Comparison of ENCODE assay signal across 23 cellular contexts in the genomic region with DNA sequence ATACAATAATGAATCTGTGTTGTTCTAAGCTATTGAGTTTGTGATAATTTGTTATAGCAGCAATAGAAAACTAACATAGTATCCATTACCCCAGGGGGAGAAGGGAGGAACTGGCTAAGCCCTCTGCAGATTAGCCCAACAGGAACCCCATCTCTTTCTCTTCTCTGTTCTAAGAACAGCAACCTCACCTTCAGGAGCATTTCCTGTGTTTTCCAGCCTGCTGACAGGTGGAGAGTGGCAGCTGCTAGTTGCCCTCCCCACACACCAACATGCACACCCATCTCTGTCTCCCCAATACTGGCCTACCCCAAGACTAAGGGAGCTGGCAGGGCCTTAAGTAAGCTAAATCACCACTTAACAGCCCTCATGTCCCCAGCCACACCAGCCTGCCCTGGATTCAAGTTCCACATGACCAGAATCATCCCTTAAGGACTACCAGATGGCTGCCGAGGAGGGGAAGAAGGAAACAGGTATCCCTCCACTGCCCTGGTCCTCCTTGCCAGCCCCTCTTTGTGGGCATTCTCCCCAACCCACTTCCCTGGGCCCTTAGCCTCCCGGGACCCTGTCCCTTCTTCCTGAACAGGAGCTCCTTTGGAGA. TPM values are rescaled to one million over a fixed set of nuclear protein-coding genes. Genes with fewer than 3 reads are reported as not detected.
DNase-seq lines count a peak whose midpoint lies in the region; ATAC-seq and TF ChIP-seq lines count a peak whose summit lies in the region.
"Had no signal": no experiment of that assay in that cellular context is flagged by ENCODE, and none has a peak within 500 bp of the region (broad histone marks: within the 10 kb centered on the region; RNA-seq: fewer than 3 reads in every experiment).

No MANE protein-coding gene starts in this region.

- peaks cover 6% of the 10 kb centered on the region for H3K27me3 ChIP-seq in gastroesophageal sphincter
- H3K27me3 ChIP-seq: BE2C had no signal

- no peak overlapping the region for H3K27ac ChIP-seq in gastroesophageal sphincter

- peak overlapping the region; percentile 50 for H3K27ac Mint-ChIP-seq in activated CD4-positive, alpha-beta T cell treated with anti-CD3 and anti-CD28 coated beads, Interleukin-2, amount 10 ng/mL, durations not matched to agents 7 days and 5 days
- H3K27ac Mint-ChIP-seq in natural killer cell (peak overlapping the region; percentile 1 to 17), neural crest cell (ENCODE audit: unreplicated experiment) (peak overlapping the region; percentile 45)
- peak overlapping the region in 1 of 2 donors; percentile 28 for H3K27ac Mint-ChIP-seq in natural killer cell treated with Interleukin-12 subunit alpha and Interleukin-12 subunit beta and Interleukin-15 and Interleukin-18, amount 100 ng/mL, for 72 hours
- H3K27ac Mint-ChIP-seq in activated T-helper 17 cell treated with anti-CD3 and anti-CD28 coated beads, Interleukin-2, amount 50 U/mL, for 72 hours: peak overlapping the region; percentile 84
- H3K27ac Mint-ChIP-seq: CD8-positive, alpha-beta T cell; GM23338; IgD-negative memory B cell had no signal

- peaks cover 51% of the 10 kb centered on the region for H3K36me3 Mint-ChIP-seq in activated CD4-positive, alpha-beta T cell treated with anti-CD3 and anti-CD28 coated beads, Interleukin-2, amount 10 ng/mL, durations not matched to agents 7 days and 5 days (ENCODE audit: low read depth)
- H3K36me3 Mint-ChIP-seq in natural killer cell (no peaks in the 10 kb centered on the region), neural crest cell (ENCODE audit: low read depth) (no peaks in the 10 kb centered on the region)
- no peaks in the 10 kb centered on the region for H3K36me3 Mint-ChIP-seq in natural killer cell treated with Interleukin-12 subunit alpha and Interleukin-12 subunit beta and Interleukin-15 and Interleukin-18, amount 100 ng/mL, for 72 hours
- H3K36me3 Mint-ChIP-seq in activated T-helper 17 cell treated with anti-CD3 and anti-CD28 coated beads, Interleukin-2, amount 50 U/mL, for 72 hours (ENCODE audit: low read depth): peaks cover 13% of the 10 kb centered on the region
- H3K36me3 Mint-ChIP-seq: IgD-negative memory B cell had no signal

- no peaks in the 10 kb centered on the region for H3K4me1 ChIP-seq in gastroesophageal sphincter
- H3K4me1 ChIP-seq: BE2C had no signal

- peaks cover 3% of the 10 kb centered on the region for H3K9me3 Mint-ChIP-seq in activated CD4-positive, alpha-beta T cell treated with anti-CD3 and anti-CD28 coated beads, Interleukin-2, amount 10 ng/mL, durations not matched to agents 7 days and 5 days
- no peaks in the 10 kb centered on the region for H3K9me3 Mint-ChIP-seq in natural killer cell
- H3K9me3 Mint-ChIP-seq in natural killer cell treated with Interleukin-12 subunit alpha and Interleukin-12 subunit beta and Interleukin-15 and Interleukin-18, amount 100 ng/mL, for 72 hours: no peaks in the 10 kb centered on the region
- H3K9me3 Mint-ChIP-seq in activated T-helper 17 cell treated with anti-CD3 and anti-CD28 coated beads, Interleukin-2, amount 50 U/mL, for 72 hours: no peaks in the 10 kb centered on the region
- H3K9me3 Mint-ChIP-seq in neural crest cell: no peaks in the 10 kb centered on the region
- H3K9me3 Mint-ChIP-seq: CD8-positive, alpha-beta T cell; GM23338; IgD-negative memory B cell had no signal

- TF ChIP-seq POLR2A in gastroesophageal sphincter (IDR thresholded peaks at IDR 0.05): no peak

- no peak for DNase-seq in activated CD4-positive, alpha-beta T cell treated with anti-CD3 and anti-CD28 coated beads, Interleukin-2, amount 10 ng/mL, durations not matched to agents 7 days and 5 days
- DNase-seq in activated CD4-positive, alpha-beta T cell treated with anti-CD3 and anti-CD28 coated beads for 48 hours: no peak
- DNase-seq in natural killer cell (no peak), neural crest cell (ENCODE audit: low read depth, low spot score) (no peak), NCI-H774 (lab: John Stamatoyannopoulos, UW) (no peak)
- no peak for DNase-seq in natural killer cell treated with Interleukin-12 subunit alpha and Interleukin-12 subunit beta and Interleukin-15 and Interleukin-18, amount 100 ng/mL, for 72 hours (ENCODE audit: low spot score)
- DNase-seq: 8988T; BE2C; CD8-positive, alpha-beta T cell; DMS53; HCEC 1CT; Karpas-422; NCI-H1092; NCI-H1436 treated with DMSO at 0.1 percent for 48 hours; NCI-H2029; NCI-H2171 treated with DMSO at 0.1 percent for 48 hours; NCI-H446; NCI-H526 treated with DMSO at 0.1 percent for 48 hours; SHP77 had no signal

- intact Hi-C loops in natural killer cell (cut with micrococcal nuclease): no loop called here

- no peaks in the 10 kb centered on the region for H3K27me3 Mint-ChIP-seq in activated CD4-positive, alpha-beta T cell treated with anti-CD3 and anti-CD28 coated beads, Interleukin-2, amount 10 ng/mL, durations not matched to agents 7 days and 5 days
- H3K27me3 Mint-ChIP-seq in natural killer cell (ENCODE audit: low read depth in 2 of 2) (no peaks in the 10 kb centered on the region), neural crest cell (ENCODE audit: low read depth) (no peaks in the 10 kb centered on the region)
- H3K27me3 Mint-ChIP-seq in natural killer cell treated with Interleukin-12 subunit alpha and Interleukin-12 subunit beta and Interleukin-15 and Interleukin-18, amount 100 ng/mL, for 72 hours: no peaks in the 10 kb centered on the region
- no peaks in the 10 kb centered on the region for H3K27me3 Mint-ChIP-seq in activated T-helper 17 cell treated with anti-CD3 and anti-CD28 coated beads, Interleukin-2, amount 50 U/mL, for 72 hours
- H3K27me3 Mint-ChIP-seq: IgD-negative memory B cell had no signal

- no peaks in the 10 kb centered on the region for H3K36me3 ChIP-seq in gastroesophageal sphincter
- H3K36me3 ChIP-seq: BE2C had no signal

- TF ChIP-seq EP300 in gastroesophageal sphincter (IDR thresholded peaks at IDR 0.05): no peak

- ATAC-seq in natural killer cell: no peak
- ATAC-seq in natural killer cell treated with Interleukin-12 subunit alpha and Interleukin-12 subunit beta and Interleukin-15 and Interleukin-18, amount 100 ng/mL, for 72 hours: no peak
- no peak for ATAC-seq in activated T-helper 17 cell treated with anti-CD3 and anti-CD28 coated beads, Interleukin-2, amount 50 U/mL, for 72 hours (replicated peaks)
- no peak for ATAC-seq in gastroesophageal sphincter
- ATAC-seq: CD8-positive, alpha-beta T cell; GM23338 had no signal

- H3K4me1 Mint-ChIP-seq in activated CD4-positive, alpha-beta T cell treated with anti-CD3 and anti-CD28 coated beads, Interleukin-2, amount 10 ng/mL, durations not matched to agents 7 days and 5 days: peaks cover 8% of the 10 kb centered on the region
- H3K4me1 Mint-ChIP-seq in natural killer cell (peaks cover 23 to 26% of the 10 kb centered on the region in 2 donors), neural crest cell (peaks cover 5% of the 10 kb centered on the region)
- peaks cover 10 to 14% of the 10 kb centered on the region in 2 donors for H3K4me1 Mint-ChIP-seq in natural killer cell treated with Interleukin-12 subunit alpha and Interleukin-12 subunit beta and Interleukin-15 and Interleukin-18, amount 100 ng/mL, for 72 hours (ENCODE audit: low read depth in 2 of 2)
- H3K4me1 Mint-ChIP-seq in activated T-helper 17 cell treated with anti-CD3 and anti-CD28 coated beads, Interleukin-2, amount 50 U/mL, for 72 hours: peaks cover 22% of the 10 kb centered on the region

- no CpG with 5 or more reads among the region's 2 CpGs for WGBS in gastroesophageal sphincter (ENCODE audit: low coverage in 1 of 2), 2 donors

- H3K9me3 ChIP-seq in gastroesophageal sphincter: no peaks in the 10 kb centered on the region
- H3K9me3 ChIP-seq: BE2C had no signal

- TF ChIP-seq CTCF in natural killer cell (IDR thresholded peaks at IDR 0.05) (no peak), neural crest cell (conservative IDR thresholded peaks at IDR 0.05) (no peak), gastroesophageal sphincter (IDR thresholded peaks at IDR 0.05) (no peak)

- CTCF ChIA-PET in activated CD4-positive, alpha-beta T cell treated with anti-CD3 and anti-CD28 coated beads, Interleukin-2, amount 10 ng/mL, durations not matched to agents 7 days and 5 days (lab: Charles Lee): interaction anchor here (0.7 to 1.6 kb wide), 6 partner anchors 13 to 98 kb away, joined by 3 to 9 read pairs (median 3); no protein-coding TSS in a partner anchor

- no peak overlapping the region for H3K4me3 ChIP-seq in gastroesophageal sphincter
- H3K4me3 ChIP-seq: GM23338 had no signal

- no peak overlapping the region for H3K4me3 Mint-ChIP-seq in activated CD4-positive, alpha-beta T cell treated with anti-CD3 and anti-CD28 coated beads, Interleukin-2, amount 10 ng/mL, durations not matched to agents 7 days and 5 days
- H3K4me3 Mint-ChIP-seq in natural killer cell (no peak overlapping the region), neural crest cell (no peak overlapping the region)
- no peak overlapping the region for H3K4me3 Mint-ChIP-seq in natural killer cell treated with Interleukin-12 subunit alpha and Interleukin-12 subunit beta and Interleukin-15 and Interleukin-18, amount 100 ng/mL, for 72 hours
- H3K4me3 Mint-ChIP-seq in activated T-helper 17 cell treated with anti-CD3 and anti-CD28 coated beads, Interleukin-2, amount 50 U/mL, for 72 hours: no peak overlapping the region
- H3K4me3 Mint-ChIP-seq: CD8-positive, alpha-beta T cell; GM23338; IgD-negative memory B cell had no signal

- POLR2A ChIA-PET in activated CD4-positive, alpha-beta T cell treated with anti-CD3 and anti-CD28 coated beads, Interleukin-2, amount 10 ng/mL, durations not matched to agents 7 days and 5 days (lab: Charles Lee): no interaction called here

RNA-seq across cellular contexts. Expression of a gene that starts 52.8 kb away (rescaled TPM):
- 10 to 100 TPM; 70.2 to 74.6 TPM for total RNA-seq in activated CD4-positive, alpha-beta T cell treated with anti-CD3 and anti-CD28 coated beads, Interleukin-2, amount 10 ng/mL, durations not matched to agents 7 days and 5 days
- total RNA-seq in natural killer cell (1 to 10 TPM; 1.4 to 6.3 (median 6.3) TPM), neural crest cell (0.84 TPM in 2 replicates), gastroesophageal sphincter (1 to 10 TPM in 2 of 4 donors, under 1 TPM in 2; 0.47 to 2.7 (median 1.4) TPM)
- 10 to 100 TPM in 1 of 2 donors, 1 to 10 TPM in 1; 6.6 to 18.3 TPM for total RNA-seq in natural killer cell treated with Interleukin-12 subunit alpha and Interleukin-12 subunit beta and Interleukin-15 and Interleukin-18, amount 100 ng/mL, for 72 hours
- 10 to 100 TPM; 28.6 to 32.3 TPM for total RNA-seq in activated T-helper 17 cell treated with anti-CD3 and anti-CD28 coated beads, Interleukin-2, amount 50 U/mL, for 72 hours
